Comparison of ENCODE assay signal across 9 cellular contexts in the genomic region with DNA sequence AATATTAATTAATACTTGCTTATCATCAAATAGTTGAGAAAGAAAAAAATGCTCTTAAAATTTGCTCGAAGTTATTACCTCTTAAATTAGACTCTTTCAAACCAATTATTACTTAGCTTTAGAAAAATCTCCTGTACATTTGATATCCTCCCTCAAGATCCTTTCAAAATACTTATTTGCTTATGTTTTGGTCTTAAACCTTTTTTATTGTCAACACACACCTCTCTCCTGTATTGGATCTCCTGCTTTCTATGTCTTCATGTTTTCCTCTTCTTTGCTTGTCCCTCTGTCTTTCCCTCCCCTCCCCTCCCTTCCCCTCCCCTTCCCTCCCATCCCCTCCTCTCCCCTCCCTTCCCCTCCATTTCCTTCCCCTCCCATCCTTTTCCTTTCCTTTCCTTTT.
"Had no signal": no experiment of that assay in that cellular context is flagged by ENCODE, and none has a peak within 500 bp of the region (broad histone marks: within the 10 kb centered on the region; RNA-seq: fewer than 3 reads in every experiment).

No MANE protein-coding gene starts in this region.

- FAIRE-seq: H54 had no signal

- H3K4me2 ChIP-seq: GM23338 had no signal

- H3K36me3 ChIP-seq: HAP-1 had no signal

- H2AFZ ChIP-seq: GM23248, GM23338 had no signal

- ATAC-seq: GM23338, HCT116 had no signal

- H3K9me3 ChIP-seq: HAP-1 had no signal

- H3K9ac ChIP-seq: GM23248 had no signal

- H3K27ac ChIP-seq: GM23248 had no signal

- DNase-seq: GOT3, H7, H9, HFFc6 had no signal

- H3K4me3 ChIP-seq: GM23248, GM23338, HAP-1 had no signal
